ENCODE assay signal across 8 cellular contexts in the genomic region with DNA sequence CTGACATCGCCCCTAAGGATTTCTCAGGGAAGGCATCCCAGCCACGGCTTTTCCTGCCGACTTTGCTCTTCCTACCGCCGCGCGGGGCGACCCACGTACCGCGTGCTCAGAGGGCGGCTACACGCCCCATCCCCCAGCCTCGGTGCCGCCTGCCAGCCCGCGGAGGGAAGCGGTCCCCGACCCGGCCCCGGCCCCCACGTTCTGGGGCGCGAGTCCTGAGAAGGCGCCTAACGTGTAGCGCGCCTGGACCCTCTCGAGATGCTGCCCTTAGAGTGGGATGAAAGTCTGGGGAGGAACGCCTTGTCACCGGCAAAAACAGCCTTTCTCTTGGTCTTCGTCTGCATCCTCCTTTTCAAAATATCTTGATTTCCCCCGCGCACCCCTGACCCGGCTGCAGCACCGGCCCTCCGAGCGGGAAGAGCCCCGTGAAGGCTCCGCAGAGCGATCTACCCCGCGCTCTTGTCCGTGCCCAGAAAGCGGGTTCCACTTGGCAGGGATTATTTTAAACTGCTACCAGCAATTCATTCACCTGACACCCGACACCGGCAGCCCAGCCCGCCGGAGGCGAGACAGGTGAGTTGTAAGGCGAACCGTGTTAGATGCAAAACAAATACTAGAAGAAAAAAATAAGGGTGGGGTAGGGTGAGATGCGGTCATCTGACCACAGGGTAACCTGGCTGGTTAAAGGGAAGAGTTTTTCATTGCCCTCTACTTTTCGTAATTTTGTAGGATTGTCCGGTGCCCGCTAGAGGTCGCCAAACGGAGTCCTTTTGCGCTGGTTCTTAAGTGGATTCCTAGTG.
DNase-seq lines count a peak whose midpoint lies in the region; ATAC-seq, FAIRE-seq and TF ChIP-seq lines count a peak whose summit lies in the region.

No MANE protein-coding gene starts in this region.

- ATAC-seq in GM18511 (IDR thresholded peaks at IDR 0.05; ENCODE audit: unreplicated experiment) (peak; percentile 76), HG03139 (IDR thresholded peaks at IDR 0.05; ENCODE audit: unreplicated experiment) (peak; percentile 46)

- peak overlapping the region; percentile 62 for H3K4me3 ChIP-seq in WI38 (ENCODE audit: low read depth, low read length)

- peak; percentile 90 for DNase-seq in NCI-H2171 treated with DMSO at 0.1 percent for 48 hours (lab: John Stamatoyannopoulos, UW)
- DNase-seq in central memory CD4-positive, alpha-beta T cell: peak; percentile 60
- peak; percentile 86 for DNase-seq in islet precursor cell
- peak; percentile 40 to 63 for DNase-seq in stimulated activated CD4-positive, alpha-beta T cell treated with anti-CD3 and anti-CD28 coated beads, Interleukin-15, amount 100 ng/mL, for 1 hour (ENCODE audit: low read depth in 1 of 2, low spot score in 1 of 2)

- TF ChIP-seq CTCF in WI38 (IDR thresholded peaks at IDR 0.05; ENCODE audit: low read depth, low read length): peak; percentile 83

- peak; percentile 93 for FAIRE-seq in A204.1 (lab: Jason Lieb, UNC)

Comparison
In these comparisons a context has a peak if more than half of its experiments do, and no peak if none do; other contexts are left out.
1. Peak in every context shown above with its lines: DNase-seq, ATAC-seq and H3K4me3 ChIP-seq.